1 cellular context compared by ENCODE assay signal in the genomic region with DNA sequence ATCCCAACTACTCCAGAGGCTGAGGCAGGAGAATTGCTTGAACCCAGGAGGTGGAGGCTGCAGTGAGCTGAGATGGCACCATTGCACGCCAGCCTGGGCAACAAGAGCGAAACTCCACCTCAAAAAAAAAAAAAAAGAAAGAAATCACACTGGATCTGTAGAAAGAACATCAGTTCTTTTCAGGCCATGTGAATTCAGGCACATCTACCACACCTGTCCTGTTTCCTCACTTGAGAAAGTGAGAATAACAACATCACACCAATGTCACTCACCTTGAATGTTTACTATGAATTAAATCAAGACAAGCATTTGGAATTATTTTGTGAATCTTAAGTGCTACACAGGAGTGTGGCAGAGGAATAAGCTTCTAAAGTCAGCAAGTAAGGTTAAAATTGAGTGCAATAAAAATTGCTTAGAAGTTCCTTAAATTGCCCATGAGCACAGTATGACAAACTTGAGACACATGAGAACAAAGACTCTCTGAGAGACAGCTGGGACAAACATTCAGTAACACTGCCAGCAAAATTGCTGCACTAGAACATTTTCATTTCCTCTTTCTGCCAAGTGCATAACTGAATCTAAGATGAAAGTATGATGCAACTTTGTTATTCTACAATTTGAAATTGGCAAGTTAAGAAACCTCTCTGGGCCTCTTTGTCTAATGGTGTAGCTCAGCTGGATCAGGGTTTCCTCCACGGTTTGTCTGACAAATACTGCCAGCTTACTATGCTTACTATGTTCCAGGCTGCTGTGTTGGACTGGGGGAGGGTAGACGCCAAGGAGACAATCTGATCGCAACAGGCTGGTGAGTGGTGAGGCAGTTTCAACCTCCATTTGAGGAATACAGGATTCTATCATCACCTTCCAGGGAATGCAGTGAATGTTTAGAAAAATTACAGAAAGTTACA.
A peak's percentile ranks its signal among the peaks of the same experiment; 100 is the strongest.
TF ChIP-seq lines count a peak whose summit lies in the region.

No MANE protein-coding gene starts in this region.

TF ChIP-seq in HepG2, 621 proteins besides CTCF, POLR2A, EP300 and RAD21:
- TF ChIP-seq, protein P1, sequence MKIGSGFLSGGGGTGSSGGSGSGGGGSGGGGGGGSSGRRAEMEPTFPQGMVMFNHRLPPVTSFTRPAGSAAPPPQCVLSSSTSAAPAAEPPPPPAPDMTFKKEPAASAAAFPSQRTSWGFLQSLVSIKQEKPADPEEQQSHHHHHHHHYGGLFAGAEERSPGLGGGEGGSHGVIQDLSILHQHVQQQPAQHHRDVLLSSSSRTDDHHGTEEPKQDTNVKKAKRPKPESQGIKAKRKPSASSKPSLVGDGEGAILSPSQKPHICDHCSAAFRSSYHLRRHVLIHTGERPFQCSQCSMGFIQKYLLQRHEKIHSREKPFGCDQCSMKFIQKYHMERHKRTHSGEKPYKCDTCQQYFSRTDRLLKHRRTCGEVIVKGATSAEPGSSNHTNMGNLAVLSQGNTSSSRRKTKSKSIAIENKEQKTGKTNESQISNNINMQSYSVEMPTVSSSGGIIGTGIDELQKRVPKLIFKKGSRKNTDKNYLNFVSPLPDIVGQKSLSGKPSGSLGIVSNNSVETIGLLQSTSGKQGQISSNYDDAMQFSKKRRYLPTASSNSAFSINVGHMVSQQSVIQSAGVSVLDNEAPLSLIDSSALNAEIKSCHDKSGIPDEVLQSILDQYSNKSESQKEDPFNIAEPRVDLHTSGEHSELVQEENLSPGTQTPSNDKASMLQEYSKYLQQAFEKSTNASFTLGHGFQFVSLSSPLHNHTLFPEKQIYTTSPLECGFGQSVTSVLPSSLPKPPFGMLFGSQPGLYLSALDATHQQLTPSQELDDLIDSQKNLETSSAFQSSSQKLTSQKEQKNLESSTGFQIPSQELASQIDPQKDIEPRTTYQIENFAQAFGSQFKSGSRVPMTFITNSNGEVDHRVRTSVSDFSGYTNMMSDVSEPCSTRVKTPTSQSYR (CRISPR knock-in tag; IDR thresholded peaks at IDR 0.05; ENCODE audit: borderline replicate concordance) = peak; percentile 48; the same call in 1 of the 2 replicates
- peak; percentile 65; the same call in 1 of the 2 replicates for TF ChIP-seq CEBPB (IDR thresholded peaks at IDR 0.05; ENCODE audit: borderline replicate concordance, low read depth, low read length)
- TF ChIP-seq, protein P2, sequence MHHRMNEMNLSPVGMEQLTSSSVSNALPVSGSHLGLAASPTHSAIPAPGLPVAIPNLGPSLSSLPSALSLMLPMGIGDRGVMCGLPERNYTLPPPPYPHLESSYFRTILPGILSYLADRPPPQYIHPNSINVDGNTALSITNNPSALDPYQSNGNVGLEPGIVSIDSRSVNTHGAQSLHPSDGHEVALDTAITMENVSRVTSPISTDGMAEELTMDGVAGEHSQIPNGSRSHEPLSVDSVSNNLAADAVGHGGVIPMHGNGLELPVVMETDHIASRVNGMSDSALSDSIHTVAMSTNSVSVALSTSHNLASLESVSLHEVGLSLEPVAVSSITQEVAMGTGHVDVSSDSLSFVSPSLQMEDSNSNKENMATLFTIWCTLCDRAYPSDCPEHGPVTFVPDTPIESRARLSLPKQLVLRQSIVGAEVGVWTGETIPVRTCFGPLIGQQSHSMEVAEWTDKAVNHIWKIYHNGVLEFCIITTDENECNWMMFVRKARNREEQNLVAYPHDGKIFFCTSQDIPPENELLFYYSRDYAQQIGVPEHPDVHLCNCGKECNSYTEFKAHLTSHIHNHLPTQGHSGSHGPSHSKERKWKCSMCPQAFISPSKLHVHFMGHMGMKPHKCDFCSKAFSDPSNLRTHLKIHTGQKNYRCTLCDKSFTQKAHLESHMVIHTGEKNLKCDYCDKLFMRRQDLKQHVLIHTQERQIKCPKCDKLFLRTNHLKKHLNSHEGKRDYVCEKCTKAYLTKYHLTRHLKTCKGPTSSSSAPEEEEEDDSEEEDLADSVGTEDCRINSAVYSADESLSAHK (CRISPR knock-in tag; IDR thresholded peaks at IDR 0.05; ENCODE audit: borderline replicate concordance) = no peak
- TF ChIP-seq SCMH1 (CRISPR knock-in tag; IDR thresholded peaks at IDR 0.05; ENCODE audit: borderline replicate concordance) = no peak
